ENCODE assay signal across 26 cellular contexts in genomic region chr12:66024966-66025365, GRCh38.
"Had no signal": no experiment of that assay in that cellular context is flagged by ENCODE, and none has a peak within 500 bp of the region (broad histone marks: within the 10 kb centered on the region; RNA-seq: fewer than 3 reads in every experiment).

No MANE protein-coding gene starts in this region.

- H3K36me3 Mint-ChIP-seq: activated naive CD4-positive, alpha-beta T cell treated with anti-CD3 and anti-CD28 coated beads, Interleukin-2, amount 10 ng/mL, durations not matched to agents 7 days and 5 days; activated naive CD4-positive, alpha-beta T cell treated with anti-CD3 and anti-CD28 coated beads, Interleukin-2, amount 50 U/mL, for 72 hours; activated naive CD8-positive, alpha-beta T cell treated with anti-CD3 and anti-CD28 coated beads, Interleukin-2, amount 10 ng/mL, durations not matched to agents 7 days and 5 days had no signal

- ATAC-seq: activated CD4-positive, alpha-beta T cell treated with anti-CD3 and anti-CD28 coated beads for 36 hours; activated naive CD4-positive, alpha-beta T cell treated with anti-CD3 and anti-CD28 coated beads, Interleukin-2, amount 50 U/mL, for 72 hours; activated T-cell treated with anti-CD3 and anti-CD28 coated beads, Interleukin-2, amount 50 U/mL, for 72 hours; effector memory CD8-positive, alpha-beta T cell; gastroesophageal sphincter; heart right ventricle had no signal

- H3K9me3 Mint-ChIP-seq: activated CD4-positive, alpha-beta memory T cell treated with anti-CD3 and anti-CD28 coated beads, Interleukin-2, amount 10 ng/mL, durations not matched to agents 7 days and 5 days; activated CD4-positive, alpha-beta T cell treated with anti-CD3 and anti-CD28 coated beads, Interleukin-2, amount 10 ng/mL, durations not matched to agents 7 days and 5 days; activated naive CD4-positive, alpha-beta T cell treated with anti-CD3 and anti-CD28 coated beads, Interleukin-2, amount 10 ng/mL, durations not matched to agents 7 days and 5 days; activated naive CD4-positive, alpha-beta T cell treated with anti-CD3 and anti-CD28 coated beads, Interleukin-2, amount 50 U/mL, for 72 hours; activated naive CD8-positive, alpha-beta T cell treated with anti-CD3 and anti-CD28 coated beads, Interleukin-2, amount 10 ng/mL, durations not matched to agents 7 days and 5 days; activated T-cell treated with anti-CD3 and anti-CD28 coated beads, Interleukin-2, amount 50 U/mL, for 24 hours; activated T-cell treated with anti-CD3 and anti-CD28 coated beads, Interleukin-2, amount 50 U/mL, for 72 hours; central memory CD8-positive, alpha-beta T cell; dendritic cell treated with granulocyte-macrophage colony-stimulating factor and Interleukin-4, amounts not matched to agents 40 ng/mL and 50 ng/mL, for 4 days; effector memory CD8-positive, alpha-beta T cell had no signal

- H3K4me1 Mint-ChIP-seq: activated CD4-positive, alpha-beta memory T cell treated with anti-CD3 and anti-CD28 coated beads, Interleukin-2, amount 10 ng/mL, durations not matched to agents 7 days and 5 days; activated CD4-positive, alpha-beta T cell treated with anti-CD3 and anti-CD28 coated beads for 36 hours; activated CD4-positive, alpha-beta T cell treated with anti-CD3 and anti-CD28 coated beads, Interleukin-2, amount 10 ng/mL, durations not matched to agents 7 days and 5 days; activated naive CD4-positive, alpha-beta T cell treated with anti-CD3 and anti-CD28 coated beads, Interleukin-2, amount 10 ng/mL, durations not matched to agents 7 days and 5 days; central memory CD8-positive, alpha-beta T cell had no signal

- H3K27ac Mint-ChIP-seq: activated CD4-positive, alpha-beta memory T cell treated with anti-CD3 and anti-CD28 coated beads, Interleukin-2, amount 10 ng/mL, durations not matched to agents 7 days and 5 days; activated CD4-positive, alpha-beta T cell treated with anti-CD3 and anti-CD28 coated beads for 36 hours; activated CD4-positive, alpha-beta T cell treated with anti-CD3 and anti-CD28 coated beads, Interleukin-2, amount 10 ng/mL, durations not matched to agents 7 days and 5 days; activated naive CD4-positive, alpha-beta T cell treated with anti-CD3 and anti-CD28 coated beads, Interleukin-2, amount 10 ng/mL, durations not matched to agents 7 days and 5 days; activated naive CD4-positive, alpha-beta T cell treated with anti-CD3 and anti-CD28 coated beads, Interleukin-2, amount 50 U/mL, for 72 hours; activated naive CD8-positive, alpha-beta T cell treated with anti-CD3 and anti-CD28 coated beads, Interleukin-2, amount 10 ng/mL, durations not matched to agents 7 days and 5 days; activated T-cell treated with anti-CD3 and anti-CD28 coated beads, Interleukin-2, amount 50 U/mL, for 24 hours; activated T-cell treated with anti-CD3 and anti-CD28 coated beads, Interleukin-2, amount 50 U/mL, for 72 hours; dendritic cell treated with granulocyte-macrophage colony-stimulating factor and Interleukin-4, amounts not matched to agents 40 ng/mL and 50 ng/mL, for 4 days; effector memory CD8-positive, alpha-beta T cell had no signal

- FAIRE-seq: bronchial epithelial cell had no signal

- DNase-seq: activated CD4-positive, alpha-beta memory T cell treated with anti-CD3 and anti-CD28 coated beads, Interleukin-2, amount 10 ng/mL, durations not matched to agents 7 days and 5 days; activated CD4-positive, alpha-beta T cell treated with anti-CD3 and anti-CD28 coated beads for 36 hours; activated CD4-positive, alpha-beta T cell treated with anti-CD3 and anti-CD28 coated beads, Interleukin-2, amount 10 ng/mL, durations not matched to agents 7 days and 5 days; activated CD4-positive, alpha-beta T cell treated with anti-CD3 and anti-CD28 coated beads, Interleukin-2, amount 50 U/mL, for 4 hours; activated CD4-positive, CD25-positive, alpha-beta regulatory T cell; activated CD4-positive, CD25-positive, alpha-beta regulatory T cell treated with anti-CD3 and anti-CD28 coated beads, Interleukin-2, amount 50 U/mL, for 72 hours; activated CD8-positive, alpha-beta memory T cell treated with anti-CD3 and anti-CD28 coated beads, Interleukin-2, amount 50 U/mL, for 48 hours; activated gamma-delta T cell; activated naive CD4-positive, alpha-beta T cell; activated naive CD4-positive, alpha-beta T cell treated with anti-CD3 and anti-CD28 coated beads, Interleukin-2, amount 10 ng/mL, durations not matched to agents 7 days and 5 days; activated naive CD8-positive, alpha-beta T cell treated with anti-CD3 and anti-CD28 coated beads, Interleukin-2, amount 10 ng/mL, durations not matched to agents 7 days and 5 days; activated T-cell treated with anti-CD3 and anti-CD28 coated beads for 4 hours; activated T-cell treated with anti-CD3 and anti-CD28 coated beads, Interleukin-2, amount 50 U/mL, for 24 hours; activated T-cell treated with anti-CD3 and anti-CD28 coated beads, Interleukin-2, amount 50 U/mL, for 72 hours; brain microvascular endothelial cell; dorsolateral prefrontal cortex; effector memory CD8-positive, alpha-beta T cell; erythroblast; esophagus squamous epithelium; foreskin melanocyte; heart right ventricle had no signal

- H3K4me3 Mint-ChIP-seq: activated CD4-positive, alpha-beta memory T cell treated with anti-CD3 and anti-CD28 coated beads, Interleukin-2, amount 10 ng/mL, durations not matched to agents 7 days and 5 days; activated CD4-positive, alpha-beta T cell treated with anti-CD3 and anti-CD28 coated beads for 36 hours; activated CD4-positive, alpha-beta T cell treated with anti-CD3 and anti-CD28 coated beads, Interleukin-2, amount 10 ng/mL, durations not matched to agents 7 days and 5 days; activated naive CD4-positive, alpha-beta T cell treated with anti-CD3 and anti-CD28 coated beads, Interleukin-2, amount 10 ng/mL, durations not matched to agents 7 days and 5 days; activated naive CD8-positive, alpha-beta T cell treated with anti-CD3 and anti-CD28 coated beads, Interleukin-2, amount 10 ng/mL, durations not matched to agents 7 days and 5 days; activated T-cell treated with anti-CD3 and anti-CD28 coated beads, Interleukin-2, amount 50 U/mL, for 24 hours; activated T-cell treated with anti-CD3 and anti-CD28 coated beads, Interleukin-2, amount 50 U/mL, for 72 hours; central memory CD8-positive, alpha-beta T cell; dendritic cell treated with granulocyte-macrophage colony-stimulating factor and Interleukin-4, amounts not matched to agents 40 ng/mL and 50 ng/mL, for 4 days; effector memory CD8-positive, alpha-beta T cell had no signal

- H3K27me3 Mint-ChIP-seq: activated naive CD4-positive, alpha-beta T cell treated with anti-CD3 and anti-CD28 coated beads, Interleukin-2, amount 10 ng/mL, durations not matched to agents 7 days and 5 days; dendritic cell treated with granulocyte-macrophage colony-stimulating factor and Interleukin-4, amounts not matched to agents 40 ng/mL and 50 ng/mL, for 4 days had no signal
